ENCODE assay signal across 1 cellular context in the genomic region with DNA sequence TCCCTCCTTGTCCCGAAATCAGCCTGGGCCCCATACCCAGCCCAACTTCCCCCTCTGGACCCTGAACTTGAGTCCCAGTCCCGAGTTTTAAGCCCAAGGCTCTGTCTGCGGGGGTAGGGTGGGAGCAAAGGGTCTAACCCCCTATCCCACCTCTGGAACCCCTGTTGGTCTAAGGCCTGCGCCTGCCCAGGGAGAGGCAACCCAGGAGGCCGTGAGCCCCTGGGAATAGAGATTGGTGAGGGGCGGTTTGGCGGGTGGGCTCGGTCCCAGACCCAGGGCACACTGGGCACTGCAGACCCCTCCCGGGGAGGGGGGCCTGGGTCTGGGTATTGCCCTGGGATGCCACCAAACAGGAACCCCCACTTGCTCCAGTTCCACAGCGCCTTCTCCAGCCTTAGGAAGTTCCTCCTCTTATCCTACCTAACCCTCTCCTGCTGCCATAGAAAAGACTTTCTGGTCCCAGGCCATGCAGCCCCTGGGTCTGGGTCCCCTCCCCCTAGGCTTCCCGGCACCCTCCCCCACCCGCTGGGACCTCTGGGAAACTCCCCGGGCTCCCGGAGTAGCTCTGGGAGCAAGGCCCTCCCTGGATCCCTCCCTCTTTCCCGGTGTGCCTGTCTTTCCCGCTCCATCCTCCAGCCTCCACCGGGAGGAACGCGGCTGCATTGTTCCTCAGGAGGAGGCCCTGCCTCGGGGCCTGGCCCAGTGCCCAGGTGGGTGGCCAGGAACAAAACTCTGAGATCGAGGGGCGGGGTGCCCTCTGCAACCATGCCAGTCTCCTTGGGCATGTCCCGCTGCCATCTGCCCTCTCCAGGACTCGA.
TF ChIP-seq lines count a peak whose summit lies in the region.

No MANE protein-coding gene starts in this region.

TF ChIP-seq in IMR-90, 13 proteins besides CTCF, POLR2A, EP300 and RAD21:
- TF ChIP-seq MXI1 (IDR thresholded peaks at IDR 0.05; ENCODE audit: borderline replicate concordance, low read depth, low read length) (no peak), FOS (IDR thresholded peaks at IDR 0.05; ENCODE audit: low read depth, low read length) (no peak), CHD1 (IDR thresholded peaks at IDR 0.05; ENCODE audit: low read depth, low read length) (no peak), BHLHE40 (IDR thresholded peaks at IDR 0.05; ENCODE audit: low read depth, low read length) (no peak), RFX5 (IDR thresholded peaks at IDR 0.05; ENCODE audit: low read depth, low read length) (no peak), CEBPB (IDR thresholded peaks at IDR 0.05; ENCODE audit: low read depth, low read length) (no peak), RCOR1 (IDR thresholded peaks at IDR 0.05; ENCODE audit: insufficient replicate concordance, low read length) (no peak), SMC3 (IDR thresholded peaks at IDR 0.05; ENCODE audit: low read depth, low read length) (no peak), NFE2L2 (IDR thresholded peaks at IDR 0.05; ENCODE audit: low read depth, low read length) (no peak), MAFK (IDR thresholded peaks at IDR 0.05; ENCODE audit: low read depth, low read length) (no peak), MAZ (IDR thresholded peaks at IDR 0.05; ENCODE audit: borderline replicate concordance, low read depth, low read length) (no peak)
- TF ChIP-seq, protein P1, sequence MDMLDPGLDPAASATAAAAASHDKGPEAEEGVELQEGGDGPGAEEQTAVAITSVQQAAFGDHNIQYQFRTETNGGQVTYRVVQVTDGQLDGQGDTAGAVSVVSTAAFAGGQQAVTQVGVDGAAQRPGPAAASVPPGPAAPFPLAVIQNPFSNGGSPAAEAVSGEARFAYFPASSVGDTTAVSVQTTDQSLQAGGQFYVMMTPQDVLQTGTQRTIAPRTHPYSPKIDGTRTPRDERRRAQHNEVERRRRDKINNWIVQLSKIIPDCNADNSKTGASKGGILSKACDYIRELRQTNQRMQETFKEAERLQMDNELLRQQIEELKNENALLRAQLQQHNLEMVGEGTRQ (IDR thresholded peaks at IDR 0.05; ENCODE audit: low read depth, low read length): no peak
- TF ChIP-seq, protein P2, sequence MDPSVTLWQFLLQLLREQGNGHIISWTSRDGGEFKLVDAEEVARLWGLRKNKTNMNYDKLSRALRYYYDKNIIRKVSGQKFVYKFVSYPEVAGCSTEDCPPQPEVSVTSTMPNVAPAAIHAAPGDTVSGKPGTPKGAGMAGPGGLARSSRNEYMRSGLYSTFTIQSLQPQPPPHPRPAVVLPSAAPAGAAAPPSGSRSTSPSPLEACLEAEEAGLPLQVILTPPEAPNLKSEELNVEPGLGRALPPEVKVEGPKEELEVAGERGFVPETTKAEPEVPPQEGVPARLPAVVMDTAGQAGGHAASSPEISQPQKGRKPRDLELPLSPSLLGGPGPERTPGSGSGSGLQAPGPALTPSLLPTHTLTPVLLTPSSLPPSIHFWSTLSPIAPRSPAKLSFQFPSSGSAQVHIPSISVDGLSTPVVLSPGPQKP (IDR thresholded peaks at IDR 0.05; ENCODE audit: borderline replicate concordance, low read depth, low read length): no peak
